ENCODE assay signal across 1 cellular context in the genomic region with DNA sequence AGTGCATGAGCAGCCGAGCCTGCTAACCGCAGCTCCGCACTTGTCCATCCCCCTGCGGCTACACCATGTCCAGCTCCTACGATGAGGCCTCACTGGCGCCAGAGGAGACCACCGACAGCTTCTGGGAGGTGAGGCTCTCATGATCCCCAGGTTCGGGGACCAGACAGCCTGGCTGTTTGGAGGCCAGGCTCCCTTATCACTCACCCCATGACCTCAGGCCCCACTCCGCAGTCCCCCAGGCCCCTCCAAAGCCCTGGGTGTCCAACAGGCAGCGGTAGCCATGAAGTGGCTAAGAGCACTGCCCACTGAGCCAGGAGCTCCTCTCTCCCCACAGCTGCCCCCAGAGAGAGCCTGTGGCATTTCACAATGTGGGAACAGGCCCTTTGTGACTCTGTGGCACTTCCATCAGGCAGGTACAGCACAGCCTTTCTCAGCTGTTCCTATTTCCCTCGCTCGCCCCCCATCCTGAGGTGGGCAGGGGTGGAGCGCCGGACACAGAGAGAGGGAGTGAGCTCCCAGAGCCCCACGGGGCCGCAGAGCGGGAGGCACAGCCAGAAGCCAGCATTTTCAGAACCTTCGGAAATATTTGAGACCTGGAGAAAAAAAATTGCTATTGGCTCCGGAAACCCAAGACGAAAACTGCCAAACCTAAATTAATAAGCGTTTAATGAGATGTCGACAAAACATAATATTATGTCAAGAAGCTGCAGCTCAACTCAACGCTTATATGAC.
A peak's percentile ranks its signal among the peaks of the same experiment; 100 is the strongest.
TF ChIP-seq lines count a peak whose summit lies in the region.

No MANE protein-coding gene starts in this region.

TF ChIP-seq in HepG2, 621 proteins besides CTCF, POLR2A, EP300 and RAD21 (continued from another document):
- TF ChIP-seq, protein P1, sequence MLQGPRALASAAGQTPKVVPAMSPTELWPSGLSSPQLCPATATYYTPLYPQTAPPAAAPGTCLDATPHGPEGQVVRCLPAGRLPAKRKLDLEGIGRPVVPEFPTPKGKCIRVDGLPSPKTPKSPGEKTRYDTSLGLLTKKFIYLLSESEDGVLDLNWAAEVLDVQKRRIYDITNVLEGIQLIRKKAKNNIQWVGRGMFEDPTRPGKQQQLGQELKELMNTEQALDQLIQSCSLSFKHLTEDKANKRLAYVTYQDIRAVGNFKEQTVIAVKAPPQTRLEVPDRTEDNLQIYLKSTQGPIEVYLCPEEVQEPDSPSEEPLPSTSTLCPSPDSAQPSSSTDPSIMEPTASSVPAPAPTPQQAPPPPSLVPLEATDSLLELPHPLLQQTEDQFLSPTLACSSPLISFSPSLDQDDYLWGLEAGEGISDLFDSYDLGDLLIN (CRISPR knock-in tag; IDR thresholded peaks at IDR 0.05; ENCODE audit: borderline replicate concordance), result no peak
- TF ChIP-seq ARNT2 (CRISPR knock-in tag; IDR thresholded peaks at IDR 0.05; ENCODE audit: low read depth) (no peak), SCMH1 (CRISPR knock-in tag; IDR thresholded peaks at IDR 0.05; ENCODE audit: borderline replicate concordance) (no peak), ZNF543 (CRISPR knock-in tag; IDR thresholded peaks at IDR 0.05) (no peak), TOE1 (CRISPR knock-in tag; IDR thresholded peaks at IDR 0.05) (no peak), CBX1 (IDR thresholded peaks at IDR 0.05; ENCODE audit: low read depth) (no peak), RXRA (CRISPR knock-in tag; IDR thresholded peaks at IDR 0.05) (no peak), NCOA2 (CRISPR knock-in tag; IDR thresholded peaks at IDR 0.05) (no peak), TBL1XR1 (IDR thresholded peaks at IDR 0.05; ENCODE audit: borderline replicate concordance, low read length, partially characterized antibody) (no peak), MTA1 (CRISPR knock-in tag; IDR thresholded peaks at IDR 0.05; ENCODE audit: borderline replicate concordance) (peak; percentile 19; the same call in 1 of the 2 replicates), HMGA1 (CRISPR knock-in tag; conservative IDR thresholded peaks at IDR 0.05) (no peak), ZEB1 (IDR thresholded peaks at IDR 0.05; ENCODE audit: insufficient replicate concordance, low read depth) (no peak), ISX (CRISPR knock-in tag; conservative IDR thresholded peaks at IDR 0.05) (no peak), HHEX (CRISPR knock-in tag; IDR thresholded peaks at IDR 0.05) (no peak), MAF1 (CRISPR knock-in tag; IDR thresholded peaks at IDR 0.05; ENCODE audit: borderline replicate concordance) (no peak), ZNF749 (CRISPR knock-in tag; IDR thresholded peaks at IDR 0.05; ENCODE audit: borderline replicate concordance) (no peak), ZBTB8A (CRISPR knock-in tag; IDR thresholded peaks at IDR 0.05; ENCODE audit: borderline replicate concordance, low read depth) (no peak), ZNF75D (CRISPR knock-in tag; IDR thresholded peaks at IDR 0.05; ENCODE audit: borderline replicate concordance) (no peak), ZNF878 (CRISPR knock-in tag; IDR thresholded peaks at IDR 0.05) (no peak), ZFP90 (CRISPR knock-in tag; IDR thresholded peaks at IDR 0.05; ENCODE audit: borderline replicate concordance) (no peak), ZNF441 (CRISPR knock-in tag; IDR thresholded peaks at IDR 0.05; ENCODE audit: borderline replicate concordance) (no peak)
- TF ChIP-seq, protein P2, sequence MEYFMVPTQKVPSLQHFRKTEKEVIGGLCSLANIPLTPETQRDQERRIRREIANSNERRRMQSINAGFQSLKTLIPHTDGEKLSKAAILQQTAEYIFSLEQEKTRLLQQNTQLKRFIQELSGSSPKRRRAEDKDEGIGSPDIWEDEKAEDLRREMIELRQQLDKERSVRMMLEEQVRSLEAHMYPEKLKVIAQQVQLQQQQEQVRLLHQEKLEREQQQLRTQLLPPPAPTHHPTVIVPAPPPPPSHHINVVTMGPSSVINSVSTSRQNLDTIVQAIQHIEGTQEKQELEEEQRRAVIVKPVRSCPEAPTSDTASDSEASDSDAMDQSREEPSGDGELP (IDR thresholded peaks at IDR 0.05; ENCODE audit: borderline replicate concordance, low read depth), result 0 out of 2 replicates have a peak, but pooled peaks have one; percentile 7
- TF ChIP-seq, protein P3, sequence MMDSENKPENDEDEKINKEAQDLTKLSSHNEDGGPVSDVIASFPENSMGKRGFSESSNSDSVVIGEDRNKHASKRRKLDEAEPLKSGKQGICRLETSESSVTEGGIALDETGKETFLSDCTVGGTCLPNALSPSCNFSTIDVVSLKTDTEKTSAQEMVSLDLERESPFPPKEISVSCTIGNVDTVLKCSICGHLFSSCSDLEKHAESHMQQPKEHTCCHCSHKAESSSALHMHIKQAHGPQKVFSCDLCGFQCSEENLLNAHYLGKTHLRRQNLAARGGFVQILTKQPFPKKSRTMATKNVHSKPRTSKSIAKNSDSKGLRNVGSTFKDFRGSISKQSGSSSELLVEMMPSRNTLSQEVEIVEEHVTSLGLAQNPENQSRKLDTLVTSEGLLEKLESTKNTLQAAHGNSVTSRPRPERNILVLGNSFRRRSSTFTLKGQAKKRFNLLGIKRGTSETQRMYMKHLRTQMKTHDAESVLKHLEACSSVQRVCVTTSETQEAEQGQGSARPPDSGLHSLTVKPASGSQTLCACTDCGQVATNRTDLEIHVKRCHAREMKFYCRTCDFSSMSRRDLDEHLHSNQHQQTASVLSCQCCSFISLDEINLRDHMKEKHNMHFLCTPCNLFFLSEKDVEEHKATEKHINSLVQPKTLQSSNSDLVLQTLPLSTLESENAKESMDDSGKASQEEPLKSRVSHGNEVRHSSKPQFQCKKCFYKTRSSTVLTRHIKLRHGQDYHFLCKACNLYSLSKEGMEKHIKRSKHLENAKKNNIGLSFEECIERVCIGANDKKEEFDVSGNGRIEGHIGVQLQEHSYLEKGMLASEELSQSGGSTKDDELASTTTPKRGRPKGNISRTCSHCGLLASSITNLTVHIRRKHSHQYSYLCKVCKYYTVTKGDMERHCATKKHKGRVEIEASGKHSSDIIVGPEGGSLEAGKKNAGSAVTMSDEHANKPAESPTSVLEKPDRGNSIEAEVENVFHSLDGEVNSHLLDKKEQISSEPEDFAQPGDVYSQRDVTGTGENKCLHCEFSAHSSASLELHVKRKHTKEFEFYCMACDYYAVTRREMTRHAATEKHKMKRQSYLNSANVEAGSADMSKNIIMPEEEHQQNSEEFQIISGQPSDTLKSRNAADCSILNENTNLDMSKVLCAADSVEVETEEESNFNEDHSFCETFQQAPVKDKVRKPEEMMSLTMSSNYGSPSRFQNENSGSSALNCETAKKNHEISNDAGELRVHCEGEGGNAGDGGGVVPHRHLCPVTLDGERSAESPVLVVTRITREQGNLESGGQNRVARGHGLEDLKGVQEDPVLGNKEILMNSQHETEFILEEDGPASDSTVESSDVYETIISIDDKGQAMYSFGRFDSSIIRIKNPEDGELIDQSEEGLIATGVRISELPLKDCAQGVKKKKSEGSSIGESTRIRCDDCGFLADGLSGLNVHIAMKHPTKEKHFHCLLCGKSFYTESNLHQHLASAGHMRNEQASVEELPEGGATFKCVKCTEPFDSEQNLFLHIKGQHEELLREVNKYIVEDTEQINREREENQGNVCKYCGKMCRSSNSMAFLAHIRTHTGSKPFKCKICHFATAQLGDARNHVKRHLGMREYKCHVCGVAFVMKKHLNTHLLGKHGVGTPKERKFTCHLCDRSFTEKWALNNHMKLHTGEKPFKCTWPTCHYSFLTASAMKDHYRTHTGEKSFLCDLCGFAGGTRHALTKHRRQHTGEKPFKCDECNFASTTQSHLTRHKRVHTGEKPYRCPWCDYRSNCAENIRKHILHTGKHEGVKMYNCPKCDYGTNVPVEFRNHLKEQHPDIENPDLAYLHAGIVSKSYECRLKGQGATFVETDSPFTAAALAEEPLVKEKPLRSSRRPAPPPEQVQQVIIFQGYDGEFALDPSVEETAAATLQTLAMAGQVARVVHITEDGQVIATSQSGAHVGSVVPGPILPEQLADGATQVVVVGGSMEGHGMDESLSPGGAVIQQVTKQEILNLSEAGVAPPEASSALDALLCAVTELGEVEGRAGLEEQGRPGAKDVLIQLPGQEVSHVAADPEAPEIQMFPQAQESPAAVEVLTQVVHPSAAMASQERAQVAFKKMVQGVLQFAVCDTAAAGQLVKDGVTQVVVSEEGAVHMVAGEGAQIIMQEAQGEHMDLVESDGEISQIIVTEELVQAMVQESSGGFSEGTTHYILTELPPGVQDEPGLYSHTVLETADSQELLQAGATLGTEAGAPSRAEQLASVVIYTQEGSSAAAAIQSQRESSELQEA (CRISPR knock-in tag; IDR thresholded peaks at IDR 0.05; ENCODE audit: not compliant biosample characterization), result no peak
- TF ChIP-seq, protein P4, sequence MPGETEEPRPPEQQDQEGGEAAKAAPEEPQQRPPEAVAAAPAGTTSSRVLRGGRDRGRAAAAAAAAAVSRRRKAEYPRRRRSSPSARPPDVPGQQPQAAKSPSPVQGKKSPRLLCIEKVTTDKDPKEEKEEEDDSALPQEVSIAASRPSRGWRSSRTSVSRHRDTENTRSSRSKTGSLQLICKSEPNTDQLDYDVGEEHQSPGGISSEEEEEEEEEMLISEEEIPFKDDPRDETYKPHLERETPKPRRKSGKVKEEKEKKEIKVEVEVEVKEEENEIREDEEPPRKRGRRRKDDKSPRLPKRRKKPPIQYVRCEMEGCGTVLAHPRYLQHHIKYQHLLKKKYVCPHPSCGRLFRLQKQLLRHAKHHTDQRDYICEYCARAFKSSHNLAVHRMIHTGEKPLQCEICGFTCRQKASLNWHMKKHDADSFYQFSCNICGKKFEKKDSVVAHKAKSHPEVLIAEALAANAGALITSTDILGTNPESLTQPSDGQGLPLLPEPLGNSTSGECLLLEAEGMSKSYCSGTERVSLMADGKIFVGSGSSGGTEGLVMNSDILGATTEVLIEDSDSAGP (CRISPR knock-in tag; IDR thresholded peaks at IDR 0.05; ENCODE audit: borderline replicate concordance), result no peak; the same call in 1 of the 2 replicates
- TF ChIP-seq, protein P5, sequence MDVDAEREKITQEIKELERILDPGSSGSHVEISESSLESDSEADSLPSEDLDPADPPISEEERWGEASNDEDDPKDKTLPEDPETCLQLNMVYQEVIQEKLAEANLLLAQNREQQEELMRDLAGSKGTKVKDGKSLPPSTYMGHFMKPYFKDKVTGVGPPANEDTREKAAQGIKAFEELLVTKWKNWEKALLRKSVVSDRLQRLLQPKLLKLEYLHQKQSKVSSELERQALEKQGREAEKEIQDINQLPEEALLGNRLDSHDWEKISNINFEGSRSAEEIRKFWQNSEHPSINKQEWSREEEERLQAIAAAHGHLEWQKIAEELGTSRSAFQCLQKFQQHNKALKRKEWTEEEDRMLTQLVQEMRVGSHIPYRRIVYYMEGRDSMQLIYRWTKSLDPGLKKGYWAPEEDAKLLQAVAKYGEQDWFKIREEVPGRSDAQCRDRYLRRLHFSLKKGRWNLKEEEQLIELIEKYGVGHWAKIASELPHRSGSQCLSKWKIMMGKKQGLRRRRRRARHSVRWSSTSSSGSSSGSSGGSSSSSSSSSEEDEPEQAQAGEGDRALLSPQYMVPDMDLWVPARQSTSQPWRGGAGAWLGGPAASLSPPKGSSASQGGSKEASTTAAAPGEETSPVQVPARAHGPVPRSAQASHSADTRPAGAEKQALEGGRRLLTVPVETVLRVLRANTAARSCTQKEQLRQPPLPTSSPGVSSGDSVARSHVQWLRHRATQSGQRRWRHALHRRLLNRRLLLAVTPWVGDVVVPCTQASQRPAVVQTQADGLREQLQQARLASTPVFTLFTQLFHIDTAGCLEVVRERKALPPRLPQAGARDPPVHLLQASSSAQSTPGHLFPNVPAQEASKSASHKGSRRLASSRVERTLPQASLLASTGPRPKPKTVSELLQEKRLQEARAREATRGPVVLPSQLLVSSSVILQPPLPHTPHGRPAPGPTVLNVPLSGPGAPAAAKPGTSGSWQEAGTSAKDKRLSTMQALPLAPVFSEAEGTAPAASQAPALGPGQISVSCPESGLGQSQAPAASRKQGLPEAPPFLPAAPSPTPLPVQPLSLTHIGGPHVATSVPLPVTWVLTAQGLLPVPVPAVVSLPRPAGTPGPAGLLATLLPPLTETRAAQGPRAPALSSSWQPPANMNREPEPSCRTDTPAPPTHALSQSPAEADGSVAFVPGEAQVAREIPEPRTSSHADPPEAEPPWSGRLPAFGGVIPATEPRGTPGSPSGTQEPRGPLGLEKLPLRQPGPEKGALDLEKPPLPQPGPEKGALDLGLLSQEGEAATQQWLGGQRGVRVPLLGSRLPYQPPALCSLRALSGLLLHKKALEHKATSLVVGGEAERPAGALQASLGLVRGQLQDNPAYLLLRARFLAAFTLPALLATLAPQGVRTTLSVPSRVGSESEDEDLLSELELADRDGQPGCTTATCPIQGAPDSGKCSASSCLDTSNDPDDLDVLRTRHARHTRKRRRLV (CRISPR knock-in tag; IDR thresholded peaks at IDR 0.05), result peak; percentile 33; the same call in 1 of the 2 replicates
